ENCODE assay signal across 31 cellular contexts in genomic region chr1:67738401-67738800, GRCh38. TPM values are rescaled to one million over a fixed set of nuclear protein-coding genes. Genes with fewer than 3 reads are reported as not detected.
DNase-seq lines count a peak whose midpoint lies in the region; ATAC-seq, FAIRE-seq and TF ChIP-seq lines count a peak whose summit lies in the region.
"Had no signal": no experiment of that assay in that cellular context is flagged by ENCODE, and none has a peak within 500 bp of the region (broad histone marks: within the 10 kb centered on the region; RNA-seq: fewer than 3 reads in every experiment).

No MANE protein-coding gene starts in this region.

- no peaks in the 10 kb centered on the region for H3K9me3 Mint-ChIP-seq in CD4-positive, CD25-positive, alpha-beta regulatory T cell
- H3K9me3 Mint-ChIP-seq in osteocyte (ENCODE audit: unreplicated experiment) = no peaks in the 10 kb centered on the region
- H3K9me3 Mint-ChIP-seq in activated naive CD4-positive, alpha-beta T cell treated with anti-CD3 and anti-CD28 coated beads, Interleukin-2, amount 10 ng/mL, durations not matched to agents 7 days and 5 days = no peaks in the 10 kb centered on the region
- H3K9me3 Mint-ChIP-seq: activated naive CD4-positive, alpha-beta T cell treated with anti-CD3 and anti-CD28 coated beads for 36 hours; activated T-cell treated with anti-CD3 and anti-CD28 coated beads, Interleukin-2, amount 50 U/mL, for 4 hours; H9; natural killer cell treated with Interleukin-12 subunit alpha and Interleukin-12 subunit beta and Interleukin-15 and Interleukin-18, amount 100 ng/mL, for 72 hours; T-helper 2 cell treated with Interferon-gamma antibody and Interleukin-4, amounts not matched to agents 5 μg/mL and 100 μg/mL, for 36 hours had no signal

- no peaks in the 10 kb centered on the region for H3K36me3 ChIP-seq in CD4-positive, CD25-positive, alpha-beta regulatory T cell (ENCODE audit: control insufficient read depth, insufficient read depth, low read length)
- H3K36me3 ChIP-seq in RWPE2 (ENCODE audit: low read depth) = peaks cover 9% of the 10 kb centered on the region
- H3K36me3 ChIP-seq: BLaER1, pancreas, tibial nerve had no signal

- peaks cover 8 to 33% (median 23%) of the 10 kb centered on the region in 4 donors for H3K4me1 Mint-ChIP-seq in CD4-positive, CD25-positive, alpha-beta regulatory T cell
- H3K4me1 Mint-ChIP-seq in osteocyte (ENCODE audit: unreplicated experiment) = peaks cover 49% of the 10 kb centered on the region
- peaks cover 19% of the 10 kb centered on the region for H3K4me1 Mint-ChIP-seq in activated naive CD4-positive, alpha-beta T cell treated with anti-CD3 and anti-CD28 coated beads, Interleukin-2, amount 10 ng/mL, durations not matched to agents 7 days and 5 days

- peak overlapping the region in 1 of 4 donors; percentile 27 for H3K4me3 Mint-ChIP-seq in CD4-positive, CD25-positive, alpha-beta regulatory T cell
- no peak overlapping the region for H3K4me3 Mint-ChIP-seq in osteocyte (ENCODE audit: unreplicated experiment)
- no peak overlapping the region for H3K4me3 Mint-ChIP-seq in activated naive CD4-positive, alpha-beta T cell treated with anti-CD3 and anti-CD28 coated beads, Interleukin-2, amount 10 ng/mL, durations not matched to agents 7 days and 5 days
- H3K4me3 Mint-ChIP-seq: activated naive CD4-positive, alpha-beta T cell treated with anti-CD3 and anti-CD28 coated beads for 36 hours; activated T-cell treated with anti-CD3 and anti-CD28 coated beads, Interleukin-2, amount 50 U/mL, for 4 hours; H9; natural killer cell treated with Interleukin-12 subunit alpha and Interleukin-12 subunit beta and Interleukin-15 and Interleukin-18, amount 100 ng/mL, for 72 hours; T-helper 2 cell treated with Interferon-gamma antibody and Interleukin-4, amounts not matched to agents 5 μg/mL and 100 μg/mL, for 36 hours had no signal

- peaks cover 27% of the 10 kb centered on the region for H3K4me1 ChIP-seq in CD4-positive, CD25-positive, alpha-beta regulatory T cell (ENCODE audit: control insufficient read depth, insufficient read depth, low read length, poor library complexity, severe bottlenecking)
- H3K4me1 ChIP-seq in RWPE2 (ENCODE audit: insufficient read depth, poor library complexity, severe bottlenecking) = peaks cover 29% of the 10 kb centered on the region

- H3K27me3 ChIP-seq in CD4-positive, CD25-positive, alpha-beta regulatory T cell (ENCODE audit: control insufficient read depth, insufficient read depth, low read length) = no peaks in the 10 kb centered on the region
- no peaks in the 10 kb centered on the region for H3K27me3 ChIP-seq in RWPE2 (ENCODE audit: insufficient read depth, poor library complexity, severe bottlenecking)
- H3K27me3 ChIP-seq: BLaER1, dorsolateral prefrontal cortex, pancreas, tibial nerve had no signal

- POLR2A ChIA-PET in GM10248 (lab: Yijun Ruan, JAX) = no interaction called here

- no peak overlapping the region for H3K27ac ChIP-seq in CD4-positive, CD25-positive, alpha-beta regulatory T cell (ENCODE audit: insufficient read depth, low read length, poor library complexity, severe bottlenecking)
- H3K27ac ChIP-seq in RWPE2 (ENCODE audit: poor library complexity, severe bottlenecking) = peak overlapping the region; percentile 76
- H3K27ac ChIP-seq: BLaER1, dorsolateral prefrontal cortex, pancreas had no signal

- ATAC-seq in CD4-positive, CD25-positive, alpha-beta regulatory T cell (ENCODE audit: low read depth in 2 of 2) = no peak
- ATAC-seq in RWPE2 (ENCODE audit: low read depth) = no peak
- ATAC-seq in esophagus mucosa = peak; percentile 38
- ATAC-seq: activated T-cell treated with anti-CD3 and anti-CD28 coated beads, Interleukin-2, amount 50 U/mL, for 4 hours; left ventricle myocardium superior; natural killer cell treated with Interleukin-12 subunit alpha and Interleukin-12 subunit beta and Interleukin-15 and Interleukin-18, amount 100 ng/mL, for 72 hours; pancreas; right cardiac atrium; stimulated activated naive CD8-positive, alpha-beta T cell treated with anti-CD3 and anti-CD28 coated beads, Interleukin-15, Interleukin-2, amounts not matched to agents 100 U/mL and 50 U/mL, for 24 hours had no signal

- peak overlapping the region in 2 of 3 donors; percentile 16 to 45 for H3K27ac Mint-ChIP-seq in CD4-positive, CD25-positive, alpha-beta regulatory T cell
- H3K27ac Mint-ChIP-seq in osteocyte (ENCODE audit: unreplicated experiment) = peak overlapping the region; percentile 19
- no peak overlapping the region for H3K27ac Mint-ChIP-seq in activated naive CD4-positive, alpha-beta T cell treated with anti-CD3 and anti-CD28 coated beads, Interleukin-2, amount 10 ng/mL, durations not matched to agents 7 days and 5 days
- H3K27ac Mint-ChIP-seq: activated naive CD4-positive, alpha-beta T cell treated with anti-CD3 and anti-CD28 coated beads for 36 hours; natural killer cell treated with Interleukin-12 subunit alpha and Interleukin-12 subunit beta and Interleukin-15 and Interleukin-18, amount 100 ng/mL, for 72 hours; T-helper 2 cell treated with Interferon-gamma antibody and Interleukin-4, amounts not matched to agents 5 μg/mL and 100 μg/mL, for 36 hours had no signal

- H3K4me3 ChIP-seq in CD4-positive, CD25-positive, alpha-beta regulatory T cell (ENCODE audit: low read depth, low read length) = no peak overlapping the region
- no peak overlapping the region for H3K4me3 ChIP-seq in RWPE2 (ENCODE audit: severe bottlenecking)
- H3K4me3 ChIP-seq: BLaER1, dorsolateral prefrontal cortex, pancreas, tibial nerve had no signal

- no peaks in the 10 kb centered on the region for H3K27me3 Mint-ChIP-seq in CD4-positive, CD25-positive, alpha-beta regulatory T cell
- no peaks in the 10 kb centered on the region for H3K27me3 Mint-ChIP-seq in osteocyte (ENCODE audit: unreplicated experiment)
- peaks cover 12% of the 10 kb centered on the region for H3K27me3 Mint-ChIP-seq in activated naive CD4-positive, alpha-beta T cell treated with anti-CD3 and anti-CD28 coated beads, Interleukin-2, amount 10 ng/mL, durations not matched to agents 7 days and 5 days

- DNase-seq in CD4-positive, CD25-positive, alpha-beta regulatory T cell = no peak
- DNase-seq in RWPE2 (ENCODE audit: low spot score) (no peak), osteocyte (ENCODE audit: extremely low spot score, unreplicated experiment) (no peak), urothelium cell line (ENCODE audit: low spot score) (no peak), SIG-M5 treated with dmso at 0.1 percent for 504 hours (lab: John Stamatoyannopoulos, UW; ENCODE audit: unreplicated experiment) (no peak), GM10248 (ENCODE audit: extremely low spot score) (no peak)
- no peak for DNase-seq in activated naive CD4-positive, alpha-beta T cell treated with anti-CD3 and anti-CD28 coated beads, Interleukin-2, amount 10 ng/mL, durations not matched to agents 7 days and 5 days
- DNase-seq: activated CD4-positive, alpha-beta T cell treated with anti-CD3 and anti-CD28 coated beads for 4 hours; activated naive CD4-positive, alpha-beta T cell treated with anti-CD3 and anti-CD28 coated beads for 36 hours; activated T-cell treated with anti-CD3 and anti-CD28 coated beads, Interleukin-2, amount 50 U/mL, for 4 hours; amygdala; central memory CD4-positive, alpha-beta T cell; COR-L47; DND-41; dorsolateral prefrontal cortex; foreskin melanocyte; H9; left ventricle myocardium superior; NCI-H1105; NCI-H2029; NCI-H226; NCI-H748 treated with DMSO at 0.1 percent for 48 hours; pancreas; right cardiac atrium; stimulated activated CD4-positive, alpha-beta T cell treated with anti-CD3 and anti-CD28 coated beads, Interleukin-12 subunit alpha, Interleukin-12 subunit beta, amount 100 ng/mL, for 4 hours; stimulated activated naive CD8-positive, alpha-beta T cell treated with anti-CD3 and anti-CD28 coated beads, Interleukin-15, Interleukin-2, amounts not matched to agents 100 U/mL and 50 U/mL, for 24 hours had no signal

- H3K36me3 Mint-ChIP-seq in CD4-positive, CD25-positive, alpha-beta regulatory T cell = no peaks in the 10 kb centered on the region
- peaks cover 3% of the 10 kb centered on the region for H3K36me3 Mint-ChIP-seq in osteocyte (ENCODE audit: unreplicated experiment)
- H3K36me3 Mint-ChIP-seq in activated naive CD4-positive, alpha-beta T cell treated with anti-CD3 and anti-CD28 coated beads, Interleukin-2, amount 10 ng/mL, durations not matched to agents 7 days and 5 days = peaks cover 5% of the 10 kb centered on the region
- H3K36me3 Mint-ChIP-seq: natural killer cell treated with Interleukin-12 subunit alpha and Interleukin-12 subunit beta and Interleukin-15 and Interleukin-18, amount 100 ng/mL, for 72 hours had no signal

- no peaks in the 10 kb centered on the region for H3K9me3 ChIP-seq in CD4-positive, CD25-positive, alpha-beta regulatory T cell (ENCODE audit: control insufficient read depth in 2 of 2, low read length in 2 of 2)
- H3K9me3 ChIP-seq in RWPE2 (ENCODE audit: severe bottlenecking) = no peaks in the 10 kb centered on the region
- H3K9me3 ChIP-seq: BLaER1, pancreas, tibial nerve had no signal

- TF ChIP-seq CTCF in RWPE2 (IDR thresholded peaks at IDR 0.05; ENCODE audit: poor library complexity, severe bottlenecking) (no peak), osteocyte (IDR thresholded peaks at IDR 0.05) (no peak), GM10248 (IDR thresholded peaks at IDR 0.05; ENCODE audit: control extremely low read depth, extremely low read depth, low read depth, missing control alignments) (no peak)

- FAIRE-seq in urothelium cell line (lab: Jason Lieb, UNC) = no peak
- FAIRE-seq: pancreas had no signal

- CTCF ChIA-PET in activated naive CD4-positive, alpha-beta T cell treated with anti-CD3 and anti-CD28 coated beads, Interleukin-2, amount 10 ng/mL, durations not matched to agents 7 days and 5 days (lab: Charles Lee) = interaction anchor here (1.0 to 3.8 kb wide), 3 partner anchors 14 to 177 kb away, joined by 5 to 16 read pairs (median 7); no protein-coding TSS in a partner anchor
- CTCF ChIA-PET in GM10248 (lab: Yijun Ruan, JAX) = interaction anchor here (1.5 to 7.3 kb wide), 7 partner anchors 9 to 177 kb away, joined by 4 to 62 read pairs (median 8); no protein-coding TSS in a partner anchor

RNA-seq across cellular contexts. Expression of gene GADD45A, which starts 53.4 kb away (rescaled TPM):
- 98.8 TPM for total RNA-seq in CD4-positive, CD25-positive, alpha-beta regulatory T cell
- 10 to 100 TPM; 24.0 to 45.2 (median 29.8) TPM for polyA plus RNA-seq in CD4-positive, CD25-positive, alpha-beta regulatory T cell
- total RNA-seq in esophagus mucosa (34.5 TPM), osteocyte (43.3 and 45.3 TPM in 2 replicates)
